Comparison of ENCODE assay signal across 28 cellular contexts in the genomic region with DNA sequence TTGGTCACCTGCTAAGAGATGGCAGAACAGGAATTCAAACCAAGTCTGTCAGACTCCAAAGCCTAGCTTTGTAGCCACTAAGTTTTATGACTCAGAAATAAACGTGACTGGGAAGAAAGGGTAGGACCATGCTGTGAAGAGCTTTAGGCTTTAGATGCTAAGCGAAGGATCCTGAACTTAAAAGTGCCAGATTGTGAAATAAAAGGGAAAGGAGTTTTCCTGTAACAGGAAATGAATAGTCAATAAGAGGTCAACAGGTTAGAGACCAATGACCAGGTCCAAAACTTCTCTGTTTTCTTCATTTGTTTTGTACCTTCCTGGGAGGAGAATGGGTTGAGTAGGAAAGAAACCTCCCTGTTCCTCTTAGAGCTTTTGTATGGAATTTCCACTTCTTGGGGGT.
DNase-seq lines count a peak whose midpoint lies in the region; ATAC-seq and TF ChIP-seq lines count a peak whose summit lies in the region.
"Had no signal": no experiment of that assay in that cellular context is flagged by ENCODE, and none has a peak within 500 bp of the region (broad histone marks: within the 10 kb centered on the region; RNA-seq: fewer than 3 reads in every experiment).

No MANE protein-coding gene starts in this region.

- peak; percentile 47 for DNase-seq in EH (ENCODE audit: low read depth)
- peak; percentile 27 for DNase-seq in LHCN-M2 (ENCODE audit: low read depth)
- peak; percentile 20 to 50 for DNase-seq in cardiac fibroblast (ENCODE audit: low read depth in 2 of 2)
- DNase-seq in GOT3 (lab: John Stamatoyannopoulos, UW), result no peak
- no peak for DNase-seq in NCI-H510A (lab: John Stamatoyannopoulos, UW)
- DNase-seq in HuH-7 (ENCODE audit: low spot score), result no peak
- DNase-seq: activated CD4-positive, alpha-beta T cell treated with anti-CD3 and anti-CD28 coated beads for 48 hours; activated naive CD4-positive, alpha-beta T cell; activated T-cell treated with anti-CD3 and anti-CD28 coated beads, Interleukin-2, amount 50 U/mL, for 4 hours; brain microvascular endothelial cell; CD4-positive, alpha-beta memory T cell; DMS153; effector CD8-positive, alpha-beta T cell; GF-D8; lower lobe of right lung; MG63; NCI-H1417 treated with DMSO at 0.1 percent for 48 hours; NCI-H524; right cardiac atrium; SJCRH30; stimulated activated CD4-positive, alpha-beta T cell treated with anti-CD3 and anti-CD28 coated beads, Interleukin-4, amount 100 ng/mL, for 4 hours; stimulated activated naive CD4-positive, alpha-beta T cell had no signal

- no peak overlapping the region for H3K27ac ChIP-seq in liver (ENCODE audit: low read depth in 1 of 2, low read length in 2 of 2)
- H3K27ac ChIP-seq: brain microvascular endothelial cell, esophagus muscularis mucosa, gastroesophageal sphincter, lower lobe of right lung, parathyroid adenoma, vagina had no signal

- peaks cover 0 to 3% (median 0%) of the 10 kb centered on the region in 4 donors for H3K9me3 ChIP-seq in liver (ENCODE audit: control insufficient read depth in 4 of 4, low read length in 3 of 4)
- H3K9me3 ChIP-seq: esophagus muscularis mucosa, gastroesophageal sphincter, lower lobe of right lung had no signal

- ATAC-seq in GM18520 (IDR thresholded peaks at IDR 0.05; ENCODE audit: unreplicated experiment), result no peak
- ATAC-seq: activated T-cell treated with anti-CD3 and anti-CD28 coated beads, Interleukin-2, amount 50 U/mL, for 4 hours; gastroesophageal sphincter; lower lobe of right lung had no signal

- H3K36me3 ChIP-seq in liver (ENCODE audit: control insufficient read depth in 4 of 4, insufficient read depth in 3 of 4, low read depth in 1 of 4, low read length in 3 of 4), result no peaks in the 10 kb centered on the region
- H3K36me3 ChIP-seq: brain microvascular endothelial cell, esophagus muscularis mucosa, gastroesophageal sphincter, lower lobe of right lung, MG63, SJCRH30, vagina had no signal

- TF ChIP-seq RAD21 in liver (IDR thresholded peaks at IDR 0.05), result no peak

- H3K4me3 ChIP-seq in cardiac fibroblast (replicated peaks in 1 of 2; ENCODE audit: low read depth in 2 of 2, low read length in 2 of 2) (no peak overlapping the region), liver (ENCODE audit: low read depth in 1 of 3, low read length in 3 of 3) (no peak overlapping the region)
- H3K4me3 ChIP-seq: esophagus muscularis mucosa, gastroesophageal sphincter, lower lobe of right lung, MG63, SJCRH30, vagina had no signal

- TF ChIP-seq CTCF in cardiac fibroblast (IDR thresholded peaks at IDR 0.05; ENCODE audit: low read depth, low read length) (no peak), liver (IDR thresholded peaks at IDR 0.05; ENCODE audit: low read depth, low read length, missing input control) (no peak)

- H3K4me1 ChIP-seq in liver (ENCODE audit: control insufficient read depth in 4 of 4, insufficient read depth in 4 of 4, low read length in 3 of 4), result peaks cover 4 to 10% (median 7%) of the 10 kb centered on the region in 4 donors
- H3K4me1 ChIP-seq: gastroesophageal sphincter, lower lobe of right lung, parathyroid adenoma, vagina had no signal

- 22% methylated on average over 2 of the region's 2 CpGs for WGBS in liver

- no peak overlapping the region for H3K9ac ChIP-seq in liver (ENCODE audit: low read depth in 1 of 2, low read length in 2 of 2)
- H3K9ac ChIP-seq: parathyroid adenoma had no signal

- no peaks in the 10 kb centered on the region for H3K27me3 ChIP-seq in liver (ENCODE audit: control insufficient read depth in 4 of 4, insufficient read depth in 4 of 4, low read length in 3 of 4)
- H3K27me3 ChIP-seq: brain microvascular endothelial cell, gastroesophageal sphincter, MG63, SJCRH30, vagina had no signal

TF ChIP-seq in liver, 16 proteins besides CTCF, POLR2A, EP300 and RAD21:
- TF ChIP-seq, protein P1, sequence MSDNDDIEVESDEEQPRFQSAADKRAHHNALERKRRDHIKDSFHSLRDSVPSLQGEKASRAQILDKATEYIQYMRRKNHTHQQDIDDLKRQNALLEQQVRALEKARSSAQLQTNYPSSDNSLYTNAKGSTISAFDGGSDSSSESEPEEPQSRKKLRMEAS (IDR thresholded peaks at IDR 0.05), result peak; percentile 29
- TF ChIP-seq, protein P2, sequence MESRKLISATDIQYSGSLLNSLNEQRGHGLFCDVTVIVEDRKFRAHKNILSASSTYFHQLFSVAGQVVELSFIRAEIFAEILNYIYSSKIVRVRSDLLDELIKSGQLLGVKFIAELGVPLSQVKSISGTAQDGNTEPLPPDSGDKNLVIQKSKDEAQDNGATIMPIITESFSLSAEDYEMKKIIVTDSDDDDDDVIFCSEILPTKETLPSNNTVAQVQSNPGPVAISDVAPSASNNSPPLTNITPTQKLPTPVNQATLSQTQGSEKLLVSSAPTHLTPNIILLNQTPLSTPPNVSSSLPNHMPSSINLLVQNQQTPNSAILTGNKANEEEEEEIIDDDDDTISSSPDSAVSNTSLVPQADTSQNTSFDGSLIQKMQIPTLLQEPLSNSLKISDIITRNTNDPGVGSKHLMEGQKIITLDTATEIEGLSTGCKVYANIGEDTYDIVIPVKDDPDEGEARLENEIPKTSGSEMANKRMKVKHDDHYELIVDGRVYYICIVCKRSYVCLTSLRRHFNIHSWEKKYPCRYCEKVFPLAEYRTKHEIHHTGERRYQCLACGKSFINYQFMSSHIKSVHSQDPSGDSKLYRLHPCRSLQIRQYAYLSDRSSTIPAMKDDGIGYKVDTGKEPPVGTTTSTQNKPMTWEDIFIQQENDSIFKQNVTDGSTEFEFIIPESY (IDR thresholded peaks at IDR 0.05), result no peak
- TF ChIP-seq HNF4G (IDR thresholded peaks at IDR 0.05), result no peak
- TF ChIP-seq NR2F2 (IDR thresholded peaks at IDR 0.05), result peak; percentile 95
- TF ChIP-seq RXRA (IDR thresholded peaks at IDR 0.05), result peak; percentile 78 to 87
- TF ChIP-seq EGR1 (IDR thresholded peaks at IDR 0.05; ENCODE audit: low read depth in 2 of 2), result peak; percentile 13 to 59
- peak; percentile 58 for TF ChIP-seq FOXA2 (IDR thresholded peaks at IDR 0.05)
- peak; percentile 46 to 67 for TF ChIP-seq HNF4A (conservative IDR thresholded peaks at IDR 0.05)
- no peak for TF ChIP-seq FOXA1 (IDR thresholded peaks at IDR 0.05)
- TF ChIP-seq SP1 (IDR thresholded peaks at IDR 0.05), result peak; percentile 50
TF ChIP-seq in liver: peak in this region for 7.

Comparison
In these comparisons a context has a peak if more than half of its experiments do, and no peak if none do; other contexts are left out.
1. DNase-seq: peak in EH (single experiment), LHCN-M2 (single experiment) and cardiac fibroblast (2 of 2); none in GOT3 (single experiment), NCI-H510A (single experiment) and HuH-7 (single experiment).